In the genomic region with DNA sequence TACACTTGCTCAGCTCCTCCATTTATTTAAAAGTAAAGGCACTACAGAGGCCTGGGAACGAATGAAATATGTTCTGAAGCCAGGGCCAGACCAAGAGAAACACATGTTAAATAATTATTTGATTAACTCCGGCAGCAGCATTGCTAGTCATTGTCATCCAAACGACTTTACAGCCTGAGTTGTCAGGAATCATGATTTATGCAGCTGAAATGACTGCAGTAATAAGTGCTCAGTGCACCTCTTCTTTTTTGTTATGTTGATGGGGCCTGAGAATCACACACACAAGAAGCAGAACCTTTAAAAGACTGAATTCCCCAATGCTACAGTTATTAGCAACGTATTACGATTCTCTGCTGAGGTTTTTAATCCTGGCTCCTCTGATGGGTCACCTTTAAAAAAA, we compare ENCODE assay signal across 26 cellular contexts.
"Had no signal": no experiment of that assay in that cellular context is flagged by ENCODE, and none has a peak within 500 bp of the region (broad histone marks: within the 10 kb centered on the region; RNA-seq: fewer than 3 reads in every experiment).

No MANE protein-coding gene starts in this region.

- H3K4me3 Mint-ChIP-seq: activated CD4-positive, alpha-beta memory T cell treated with anti-CD3 and anti-CD28 coated beads, Interleukin-2, amount 10 ng/mL, durations not matched to agents 7 days and 5 days; activated CD4-positive, alpha-beta T cell treated with anti-CD3 and anti-CD28 coated beads for 36 hours; activated naive CD4-positive, alpha-beta T cell treated with anti-CD3 and anti-CD28 coated beads for 36 hours; activated naive CD8-positive, alpha-beta T cell treated with anti-CD3 and anti-CD28 coated beads, Interleukin-2, amount 10 ng/mL, durations not matched to agents 7 days and 5 days; activated T-cell treated with anti-CD3 and anti-CD28 coated beads, Interleukin-2, amount 50 U/mL, for 72 hours; central memory CD8-positive, alpha-beta T cell; effector memory CD8-positive, alpha-beta T cell; nephron; stimulated activated naive CD8-positive, alpha-beta T cell treated with anti-CD3 and anti-CD28 coated beads, Interleukin-15, amount 100 ng/mL, for 72 hours; WTC11 had no signal

- H3K4me1 ChIP-seq: breast epithelium, right lobe of liver had no signal

- DNase-seq: activated CD4-positive, alpha-beta memory T cell treated with anti-CD3 and anti-CD28 coated beads, Interleukin-2, amount 10 ng/mL, durations not matched to agents 7 days and 5 days; activated CD4-positive, alpha-beta T cell treated with anti-CD3 and anti-CD28 coated beads for 36 hours; activated effector memory CD4-positive, alpha-beta T cell treated with Interleukin-2 at 50 U/mL for 16 hours; activated naive CD4-positive, alpha-beta T cell treated with anti-CD3 and anti-CD28 coated beads for 36 hours; activated naive CD8-positive, alpha-beta T cell treated with anti-CD3 and anti-CD28 coated beads, Interleukin-2, amount 10 ng/mL, durations not matched to agents 7 days and 5 days; activated T-cell treated with anti-CD3 and anti-CD28 coated beads, Interleukin-2, amount 50 U/mL, for 72 hours; amniotic stem cell; colonic mucosa; dorsolateral prefrontal cortex; effector memory CD8-positive, alpha-beta T cell; glutamatergic neuron; hippocampal formation; left ventricle myocardium inferior; midbrain; nucleus accumbens; right lobe of liver; stimulated activated CD4-positive, alpha-beta T cell treated with anti-CD3 and anti-CD28 coated beads, Interleukin-1b, Interleukin-23, amount 100 ng/mL, for 48 hours; stimulated activated naive CD8-positive, alpha-beta T cell treated with anti-CD3 and anti-CD28 coated beads, Interleukin-15, amount 100 ng/mL, for 72 hours; T1000; tibial artery had no signal

- H3K27me3 Mint-ChIP-seq: activated CD4-positive, alpha-beta T cell treated with anti-CD3 and anti-CD28 coated beads for 36 hours; central memory CD8-positive, alpha-beta T cell; effector memory CD8-positive, alpha-beta T cell; stimulated activated naive CD8-positive, alpha-beta T cell treated with anti-CD3 and anti-CD28 coated beads, Interleukin-15, amount 100 ng/mL, for 72 hours had no signal

- H3K9me3 Mint-ChIP-seq: activated CD4-positive, alpha-beta memory T cell treated with anti-CD3 and anti-CD28 coated beads, Interleukin-2, amount 10 ng/mL, durations not matched to agents 7 days and 5 days; activated naive CD4-positive, alpha-beta T cell treated with anti-CD3 and anti-CD28 coated beads for 36 hours; activated naive CD8-positive, alpha-beta T cell treated with anti-CD3 and anti-CD28 coated beads, Interleukin-2, amount 10 ng/mL, durations not matched to agents 7 days and 5 days; activated T-cell treated with anti-CD3 and anti-CD28 coated beads, Interleukin-2, amount 50 U/mL, for 72 hours; central memory CD8-positive, alpha-beta T cell; effector memory CD8-positive, alpha-beta T cell; nephron; stimulated activated naive CD8-positive, alpha-beta T cell treated with anti-CD3 and anti-CD28 coated beads, Interleukin-15, amount 100 ng/mL, for 72 hours; WTC11 had no signal

- H3K27me3 ChIP-seq: breast epithelium, colonic mucosa, dorsolateral prefrontal cortex, right lobe of liver, tibial artery had no signal

- H3K27ac Mint-ChIP-seq: activated CD4-positive, alpha-beta memory T cell treated with anti-CD3 and anti-CD28 coated beads, Interleukin-2, amount 10 ng/mL, durations not matched to agents 7 days and 5 days; activated CD4-positive, alpha-beta T cell treated with anti-CD3 and anti-CD28 coated beads for 36 hours; activated naive CD4-positive, alpha-beta T cell treated with anti-CD3 and anti-CD28 coated beads for 36 hours; activated naive CD8-positive, alpha-beta T cell treated with anti-CD3 and anti-CD28 coated beads, Interleukin-2, amount 10 ng/mL, durations not matched to agents 7 days and 5 days; activated T-cell treated with anti-CD3 and anti-CD28 coated beads, Interleukin-2, amount 50 U/mL, for 72 hours; nephron; stimulated activated naive CD8-positive, alpha-beta T cell treated with anti-CD3 and anti-CD28 coated beads, Interleukin-15, amount 100 ng/mL, for 72 hours; WTC11 had no signal

- H3K36me3 Mint-ChIP-seq: activated naive CD8-positive, alpha-beta T cell treated with anti-CD3 and anti-CD28 coated beads, Interleukin-2, amount 10 ng/mL, durations not matched to agents 7 days and 5 days; WTC11 had no signal

- H3K27ac ChIP-seq: breast epithelium, colonic mucosa, left ventricle myocardium inferior, right lobe of liver, skin epidermis, tibial artery had no signal

- ATAC-seq: activated CD4-positive, alpha-beta T cell treated with anti-CD3 and anti-CD28 coated beads for 36 hours; activated T-cell treated with anti-CD3 and anti-CD28 coated beads, Interleukin-2, amount 50 U/mL, for 72 hours; effector memory CD8-positive, alpha-beta T cell; esophagus mucosa; right lobe of liver; stimulated activated naive CD8-positive, alpha-beta T cell treated with anti-CD3 and anti-CD28 coated beads, Interleukin-15, amount 100 ng/mL, for 72 hours had no signal

- H3K4me1 Mint-ChIP-seq: activated naive CD8-positive, alpha-beta T cell treated with anti-CD3 and anti-CD28 coated beads, Interleukin-2, amount 10 ng/mL, durations not matched to agents 7 days and 5 days; stimulated activated naive CD8-positive, alpha-beta T cell treated with anti-CD3 and anti-CD28 coated beads, Interleukin-15, amount 100 ng/mL, for 72 hours had no signal

- H3K9me3 ChIP-seq: breast epithelium, colonic mucosa, left ventricle myocardium inferior, right lobe of liver, tibial artery had no signal

- H3K4me3 ChIP-seq: breast epithelium, colonic mucosa, dorsolateral prefrontal cortex, left ventricle myocardium inferior, right lobe of liver, skin epidermis, tibial artery had no signal
